16 cellular contexts compared by ENCODE assay signal in the genomic region with DNA sequence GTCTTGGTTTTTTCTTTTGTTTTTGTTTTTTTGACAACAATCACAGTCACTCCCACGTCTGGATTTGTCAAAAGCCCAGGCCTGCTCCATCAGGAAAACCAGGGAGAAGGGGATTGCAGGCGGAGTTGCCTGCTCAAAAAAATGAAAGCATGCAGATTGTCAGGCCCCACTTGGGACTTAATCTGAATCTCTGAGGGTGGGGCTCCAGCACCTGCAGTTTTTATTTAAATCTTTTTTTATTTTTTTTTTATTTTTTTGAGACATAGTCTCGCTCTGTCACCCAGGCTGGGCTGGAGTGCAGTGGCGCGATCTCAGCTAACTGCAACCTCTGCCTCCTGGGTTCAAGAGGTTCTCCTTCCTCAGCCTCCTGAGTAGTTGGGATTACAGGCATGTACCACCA.
DNase-seq lines count a peak whose midpoint lies in the region; ATAC-seq, FAIRE-seq and TF ChIP-seq lines count a peak whose summit lies in the region.
"Had no signal": no experiment of that assay in that cellular context is flagged by ENCODE, and none has a peak within 500 bp of the region (broad histone marks: within the 10 kb centered on the region; RNA-seq: fewer than 3 reads in every experiment).

No MANE protein-coding gene starts in this region.

- H3K27me3 Mint-ChIP-seq in MCF 10A (ENCODE audit: insufficient read depth, unreplicated experiment) (no peaks in the 10 kb centered on the region), endothelial cell (ENCODE audit: unreplicated experiment) (peaks cover 3% of the 10 kb centered on the region)
- H3K27me3 Mint-ChIP-seq in activated CD4-positive, alpha-beta memory T cell treated with anti-CD3 and anti-CD28 coated beads, Interleukin-2, amount 10 ng/mL, durations not matched to agents 7 days and 5 days: no peaks in the 10 kb centered on the region

- CTCF ChIA-PET in MCF 10A (lab: Yijun Ruan, JAX) (interaction anchor here (0.6 to 0.7 kb wide), 3 partner anchors 9 to 239 kb away, joined by 3 read pairs; no protein-coding TSS in a partner anchor), mammary epithelial cell (lab: Charles Lee; ENCODE audit: low non-redundant PET) (no interaction called here)
- CTCF ChIA-PET in activated CD4-positive, alpha-beta memory T cell treated with anti-CD3 and anti-CD28 coated beads, Interleukin-2, amount 10 ng/mL, durations not matched to agents 7 days and 5 days (lab: Charles Lee): interaction anchor here (1.4 to 1.5 kb wide), 2 partner anchors 46 to 312 kb away, joined by 4 to 7 read pairs; no protein-coding TSS in a partner anchor

- H3K27ac Mint-ChIP-seq in MCF 10A (ENCODE audit: low read depth, unreplicated experiment) (peak overlapping the region; percentile 44), endothelial cell (ENCODE audit: unreplicated experiment) (no peak overlapping the region)
- H3K27ac Mint-ChIP-seq in activated CD4-positive, alpha-beta memory T cell treated with anti-CD3 and anti-CD28 coated beads, Interleukin-2, amount 10 ng/mL, durations not matched to agents 7 days and 5 days: peak overlapping the region; percentile 59

- H3K9ac ChIP-seq in mammary epithelial cell (ENCODE audit: insufficient read depth, low read length): no peak overlapping the region

- intact Hi-C loops in MCF 10A (cut with micrococcal nuclease): no loop called here
- intact Hi-C loops in mammary epithelial cell (cut with micrococcal nuclease): loop anchor here (5.0 kb wide), 1 partner anchor 380 kb away; no protein-coding TSS in a partner anchor
- intact Hi-C loops in lower lobe of right lung (cut with DNase I): no loop called here
- intact Hi-C loops in upper lobe of right lung (cut with DNase I): no loop called here

- ATAC-seq in lower lobe of right lung (no peak), upper lobe of right lung (no peak)

- H3K4me2 ChIP-seq in mammary epithelial cell (ENCODE audit: insufficient read depth, low read depth, low read length): no peak overlapping the region

- DNase-seq in MCF 10A (ENCODE audit: unreplicated experiment) (no peak), mammary epithelial cell (no peak), lower lobe of right lung (no peak), upper lobe of right lung (no peak), NCI-H2029 (lab: John Stamatoyannopoulos, UW) (no peak), small intestine (no peak), endothelial cell (ENCODE audit: low spot score) (no peak)
- DNase-seq in activated CD4-positive, alpha-beta memory T cell treated with anti-CD3 and anti-CD28 coated beads, Interleukin-2, amount 10 ng/mL, durations not matched to agents 7 days and 5 days: no peak
- DNase-seq: activated CD4-positive, CD25-positive, alpha-beta regulatory T cell treated with anti-CD3 and anti-CD28 coated beads, Interleukin-2, amount 50 U/mL, for 72 hours; activated gamma-delta T cell; DMS79; foreskin melanocyte; NCI-H1105; NCI-H345; nucleus accumbens had no signal

- no TSS peak for BruUV-seq in MCF 10A (replicated peaks; lab: Mats Ljungman, UMichigan)
- BruUV-seq in mammary epithelial cell (replicated peaks; lab: Mats Ljungman, UMichigan): no TSS peak

- in situ Hi-C loops in mammary epithelial cell (cut with MboI; ENCODE audit: low sequenced_read_pairs in 2 of 2): no loop called here

- H3K79me2 ChIP-seq in mammary epithelial cell (ENCODE audit: insufficient read depth, low read length): peaks cover 19% of the 10 kb centered on the region

- no peak overlapping the region for H3K4me3 ChIP-seq in mammary epithelial cell (replicated peaks in 1 of 3; ENCODE audit: insufficient read depth in 1 of 3, low read depth in 2 of 3, low read length in 3 of 3)
- no peak overlapping the region for H3K4me3 ChIP-seq in lower lobe of right lung
- no peak overlapping the region for H3K4me3 ChIP-seq in upper lobe of right lung
- no peak overlapping the region for H3K4me3 ChIP-seq in small intestine (ENCODE audit: low read depth in 1 of 2, low read length in 2 of 2)

- no peaks in the 10 kb centered on the region for H4K20me1 ChIP-seq in mammary epithelial cell (ENCODE audit: insufficient read depth, low read length)

- FAIRE-seq in small intestine (lab: Jason Lieb, UNC): no peak
- FAIRE-seq: H54 had no signal

- no peaks in the 10 kb centered on the region for H3K9me3 Mint-ChIP-seq in MCF 10A (ENCODE audit: unreplicated experiment)
- H3K9me3 Mint-ChIP-seq in activated CD4-positive, alpha-beta memory T cell treated with anti-CD3 and anti-CD28 coated beads, Interleukin-2, amount 10 ng/mL, durations not matched to agents 7 days and 5 days: no peaks in the 10 kb centered on the region
- H3K9me3 Mint-ChIP-seq in endothelial cell (ENCODE audit: unreplicated experiment): no peaks in the 10 kb centered on the region

- H3K27ac ChIP-seq in mammary epithelial cell (ENCODE audit: insufficient read depth, low read depth, low read length): no peak overlapping the region
- H3K27ac ChIP-seq in lower lobe of right lung: peak overlapping the region; percentile 82
- H3K27ac ChIP-seq in upper lobe of right lung: peak overlapping the region; percentile 84
- H3K27ac ChIP-seq in small intestine (ENCODE audit: low read depth in 1 of 2, low read length in 1 of 2): peak overlapping the region in 1 of 2 donors; percentile 22

- WGBS in mammary epithelial cell (ENCODE audit: low coverage, missing lambda C conversion rate): 95% methylated on average over 2 of the region's 5 CpGs
- 89 to 94% (median 93%) methylated on average over 5 of the region's 5 CpGs for WGBS in small intestine, 3 donors

- H3K9me3 ChIP-seq in mammary epithelial cell (replicated peaks; ENCODE audit: insufficient read depth, low read length) (no peaks in the 10 kb centered on the region), lower lobe of right lung (no peaks in the 10 kb centered on the region), upper lobe of right lung (no peaks in the 10 kb centered on the region), small intestine (ENCODE audit: control insufficient read depth, low read depth) (no peaks in the 10 kb centered on the region)

- H3K4me1 ChIP-seq in mammary epithelial cell (ENCODE audit: insufficient read depth, low read length) (peaks cover 56% of the 10 kb centered on the region), lower lobe of right lung (peaks cover 81% of the 10 kb centered on the region), upper lobe of right lung (peaks cover 61% of the 10 kb centered on the region), small intestine (ENCODE audit: control insufficient read depth in 2 of 2, insufficient read depth in 1 of 2, low read depth in 1 of 2, low read length in 1 of 2) (no peaks in the 10 kb centered on the region)

- H3K27me3 ChIP-seq in mammary epithelial cell (ENCODE audit: insufficient read depth, low read length): no peaks in the 10 kb centered on the region
- H3K27me3 ChIP-seq in lower lobe of right lung (ENCODE audit: low read depth): no peaks in the 10 kb centered on the region
- H3K27me3 ChIP-seq in upper lobe of right lung: no peaks in the 10 kb centered on the region
- H3K27me3 ChIP-seq in small intestine (ENCODE audit: control insufficient read depth in 2 of 2, insufficient read depth in 2 of 2, low read length in 2 of 2): no peaks in the 10 kb centered on the region

- no peak overlapping the region for H3K4me3 Mint-ChIP-seq in MCF 10A (ENCODE audit: unreplicated experiment)
- H3K4me3 Mint-ChIP-seq in activated CD4-positive, alpha-beta memory T cell treated with anti-CD3 and anti-CD28 coated beads, Interleukin-2, amount 10 ng/mL, durations not matched to agents 7 days and 5 days: no peak overlapping the region
- H3K4me3 Mint-ChIP-seq in endothelial cell (ENCODE audit: unreplicated experiment): no peak overlapping the region

- H2AFZ ChIP-seq in mammary epithelial cell (ENCODE audit: low read depth, low read length): no peak overlapping the region

- dilution Hi-C loops in mammary epithelial cell (cut with HindIII; ENCODE audit: low sequenced_read_pairs): no loop called here

- H3K4me1 Mint-ChIP-seq in MCF 10A (ENCODE audit: insufficient read depth, unreplicated experiment) (peaks cover 63% of the 10 kb centered on the region), endothelial cell (ENCODE audit: unreplicated experiment) (peaks cover 26% of the 10 kb centered on the region)
- H3K4me1 Mint-ChIP-seq in activated CD4-positive, alpha-beta memory T cell treated with anti-CD3 and anti-CD28 coated beads, Interleukin-2, amount 10 ng/mL, durations not matched to agents 7 days and 5 days: peaks cover 82% of the 10 kb centered on the region

- POLR2A ChIA-PET in MCF 10A (lab: Yijun Ruan, JAX): interaction anchor here (0.5 to 2.1 kb wide), 2 partner anchors 53 to 535 kb away, joined by 3 to 12 read pairs; no protein-coding TSS in a partner anchor
- POLR2A ChIA-PET in activated CD4-positive, alpha-beta memory T cell treated with anti-CD3 and anti-CD28 coated beads, Interleukin-2, amount 10 ng/mL, durations not matched to agents 7 days and 5 days (lab: Charles Lee): interaction anchor here (0.6 to 2.4 kb wide), 4 partner anchors 11 to 218 kb away, joined by 3 to 12 read pairs (median 3); no protein-coding TSS in a partner anchor

- H3K36me3 Mint-ChIP-seq in MCF 10A (ENCODE audit: insufficient read depth, unreplicated experiment) (peaks cover 8% of the 10 kb centered on the region), endothelial cell (ENCODE audit: low read depth, unreplicated experiment) (no peaks in the 10 kb centered on the region)
- H3K36me3 Mint-ChIP-seq in activated CD4-positive, alpha-beta memory T cell treated with anti-CD3 and anti-CD28 coated beads, Interleukin-2, amount 10 ng/mL, durations not matched to agents 7 days and 5 days (ENCODE audit: low read depth): peaks cover 7% of the 10 kb centered on the region

- H3K36me3 ChIP-seq in mammary epithelial cell (ENCODE audit: insufficient read depth, low read length): no peaks in the 10 kb centered on the region
- no peaks in the 10 kb centered on the region for H3K36me3 ChIP-seq in lower lobe of right lung
- H3K36me3 ChIP-seq in upper lobe of right lung: no peaks in the 10 kb centered on the region
- no peaks in the 10 kb centered on the region for H3K36me3 ChIP-seq in small intestine (ENCODE audit: control insufficient read depth in 2 of 2, insufficient read depth in 2 of 2, low read length in 2 of 2)

- TF ChIP-seq CTCF in MCF 10A (IDR thresholded peaks at IDR 0.05; ENCODE audit: unreplicated experiment): no peak
- no peak for TF ChIP-seq CTCF in mammary epithelial cell (conservative IDR thresholded peaks at IDR 0.05 in 1 of 2, IDR thresholded peaks at IDR 0.05 in 1 of 2; ENCODE audit: extremely low read depth in 1 of 2, insufficient read depth in 1 of 2, low read depth in 1 of 2, low read length in 2 of 2)
- TF ChIP-seq CTCF in lower lobe of right lung (IDR thresholded peaks at IDR 0.05): no peak
- TF ChIP-seq CTCF in upper lobe of right lung (IDR thresholded peaks at IDR 0.05): no peak
- TF ChIP-seq CTCF in endothelial cell (IDR thresholded peaks at IDR 0.05; ENCODE audit: unreplicated experiment): no peak
